Comparison of ENCODE assay signal across 23 cellular contexts in genomic region chr4:52585379-52585778, GRCh38.
A peak's percentile ranks its signal among the peaks of the same experiment; 100 is the strongest.
DNase-seq lines count a peak whose midpoint lies in the region; ATAC-seq and TF ChIP-seq lines count a peak whose summit lies in the region.
"Had no signal": no experiment of that assay in that cellular context is flagged by ENCODE, and none has a peak within 500 bp of the region (broad histone marks: within the 10 kb centered on the region; RNA-seq: fewer than 3 reads in every experiment).

No MANE protein-coding gene starts in this region.

- DNase-seq in stimulated activated naive CD8-positive, alpha-beta T cell treated with anti-CD3 and anti-CD28 coated beads, Interleukin-15, Interleukin-2, amounts not matched to agents 100 U/mL and 50 U/mL, for 24 hours: no peak
- DNase-seq in OCI-M1 (lab: John Stamatoyannopoulos, UW): peak; percentile 20
- peak; percentile 53 for DNase-seq in esophagus muscularis mucosa (ENCODE audit: extremely low spot score)
- no peak for DNase-seq in activated naive CD8-positive, alpha-beta T cell treated with anti-CD3 and anti-CD28 coated beads, Interleukin-2, amount 50 U/mL, for 24 hours
- no peak for DNase-seq in GM19240 (ENCODE audit: insufficient read length, low spot score)
- no peak for DNase-seq in AG20443 (ENCODE audit: low spot score)
- DNase-seq: CD4-positive, alpha-beta T cell; COR-L47; DMS79; Kasumi-1; NCI-H1092 treated with DMSO at 0.1 percent for 48 hours; NCI-H1436 treated with DMSO at 0.1 percent for 48 hours; NCI-H2029; NCI-H2227 treated with DMSO at 0.1 percent for 48 hours; NCI-H510A treated with DMSO at 0.1 percent for 48 hours; NCI-H774; NK-92 treated with Interleukin-12 subunit alpha and Interleukin-12 subunit beta, amount 100 ng/mL, for 24 hours had no signal

- no peak for TF ChIP-seq EP300 in esophagus muscularis mucosa (IDR thresholded peaks at IDR 0.05)

- H3K9me3 Mint-ChIP-seq in stimulated activated naive CD8-positive, alpha-beta T cell treated with anti-CD3 and anti-CD28 coated beads, Interleukin-15, Interleukin-2, amounts not matched to agents 100 ng/mL and 50 ng/mL, for 24 hours: no peaks in the 10 kb centered on the region
- no peaks in the 10 kb centered on the region for H3K9me3 Mint-ChIP-seq in activated naive CD8-positive, alpha-beta T cell treated with anti-CD3 and anti-CD28 coated beads, Interleukin-2, amount 50 U/mL, for 24 hours
- H3K9me3 Mint-ChIP-seq: CD4-positive, alpha-beta T cell had no signal

- H3K4me1 Mint-ChIP-seq in stimulated activated naive CD8-positive, alpha-beta T cell treated with anti-CD3 and anti-CD28 coated beads, Interleukin-15, Interleukin-2, amounts not matched to agents 100 ng/mL and 50 ng/mL, for 24 hours (ENCODE audit: low read depth): peaks cover 15% of the 10 kb centered on the region
- H3K4me1 Mint-ChIP-seq in activated naive CD8-positive, alpha-beta T cell treated with anti-CD3 and anti-CD28 coated beads, Interleukin-2, amount 50 U/mL, for 24 hours: peaks cover 15% of the 10 kb centered on the region
- H3K4me1 Mint-ChIP-seq: IgD-negative memory B cell had no signal

- peak overlapping the region; percentile 38 for H3K27ac Mint-ChIP-seq in stimulated activated naive CD8-positive, alpha-beta T cell treated with anti-CD3 and anti-CD28 coated beads, Interleukin-15, Interleukin-2, amounts not matched to agents 100 ng/mL and 50 ng/mL, for 24 hours
- H3K27ac Mint-ChIP-seq in activated naive CD8-positive, alpha-beta T cell treated with anti-CD3 and anti-CD28 coated beads, Interleukin-2, amount 50 U/mL, for 24 hours: no peak overlapping the region
- H3K27ac Mint-ChIP-seq: CD4-positive, alpha-beta T cell; IgD-negative memory B cell had no signal

- H3K27me3 Mint-ChIP-seq in stimulated activated naive CD8-positive, alpha-beta T cell treated with anti-CD3 and anti-CD28 coated beads, Interleukin-15, Interleukin-2, amounts not matched to agents 100 ng/mL and 50 ng/mL, for 24 hours: no peaks in the 10 kb centered on the region
- no peaks in the 10 kb centered on the region for H3K27me3 Mint-ChIP-seq in activated naive CD8-positive, alpha-beta T cell treated with anti-CD3 and anti-CD28 coated beads, Interleukin-2, amount 50 U/mL, for 24 hours
- H3K27me3 Mint-ChIP-seq: CD4-positive, alpha-beta T cell; IgD-negative memory B cell had no signal

- intact Hi-C loops in esophagus muscularis mucosa (cut with DNase I): no loop called here

- no peak for TF ChIP-seq CTCF in esophagus muscularis mucosa (IDR thresholded peaks at IDR 0.05)

- no peaks in the 10 kb centered on the region for H3K36me3 Mint-ChIP-seq in stimulated activated naive CD8-positive, alpha-beta T cell treated with anti-CD3 and anti-CD28 coated beads, Interleukin-15, Interleukin-2, amounts not matched to agents 100 ng/mL and 50 ng/mL, for 24 hours (ENCODE audit: low read depth)
- no peaks in the 10 kb centered on the region for H3K36me3 Mint-ChIP-seq in activated naive CD8-positive, alpha-beta T cell treated with anti-CD3 and anti-CD28 coated beads, Interleukin-2, amount 50 U/mL, for 24 hours (ENCODE audit: low read depth)

- no peaks in the 10 kb centered on the region for H3K36me3 ChIP-seq in esophagus muscularis mucosa
- H3K36me3 ChIP-seq: BLaER1, HAP-1, SJCRH30 had no signal

- no peak overlapping the region for H3K4me3 Mint-ChIP-seq in stimulated activated naive CD8-positive, alpha-beta T cell treated with anti-CD3 and anti-CD28 coated beads, Interleukin-15, Interleukin-2, amounts not matched to agents 100 ng/mL and 50 ng/mL, for 24 hours
- no peak overlapping the region for H3K4me3 Mint-ChIP-seq in activated naive CD8-positive, alpha-beta T cell treated with anti-CD3 and anti-CD28 coated beads, Interleukin-2, amount 50 U/mL, for 24 hours
- H3K4me3 Mint-ChIP-seq: CD4-positive, alpha-beta T cell; IgD-negative memory B cell had no signal

- ATAC-seq in stimulated activated naive CD8-positive, alpha-beta T cell treated with anti-CD3 and anti-CD28 coated beads, Interleukin-15, Interleukin-2, amounts not matched to agents 100 U/mL and 50 U/mL, for 24 hours: no peak
- ATAC-seq in activated naive CD8-positive, alpha-beta T cell treated with anti-CD3 and anti-CD28 coated beads, Interleukin-2, amount 50 U/mL, for 24 hours: no peak
- ATAC-seq: Panc1 had no signal

- no peaks in the 10 kb centered on the region for H3K27me3 ChIP-seq in esophagus muscularis mucosa
- H3K27me3 ChIP-seq: BLaER1, SJCRH30 had no signal

- no peak for TF ChIP-seq POLR2A in esophagus muscularis mucosa (IDR thresholded peaks at IDR 0.05; ENCODE audit: low read depth)

- 94% methylated on average over 2 of the region's 2 CpGs for WGBS in esophagus muscularis mucosa

- H3K4me1 ChIP-seq in esophagus muscularis mucosa: peaks cover 0 to 7% (median 0%) of the 10 kb centered on the region in 4 donors

- no peak overlapping the region for H3K4me3 ChIP-seq in esophagus muscularis mucosa
- H3K4me3 ChIP-seq: BLaER1, HAP-1, SJCRH30 had no signal

- H3K27ac ChIP-seq in esophagus muscularis mucosa (replicated peaks in 1 of 4): no peak overlapping the region
- H3K27ac ChIP-seq: BLaER1, SJCRH30 had no signal

- no peaks in the 10 kb centered on the region for H3K9me3 ChIP-seq in esophagus muscularis mucosa
- H3K9me3 ChIP-seq: BLaER1, HAP-1, SJCRH30 had no signal

Comparison
In these comparisons a context has a peak if more than half of its experiments do, and no peak if none do; other contexts are left out.
1. DNase-seq: peak in OCI-M1 (single experiment) and esophagus muscularis mucosa (single experiment); none in stimulated activated naive CD8-positive, alpha-beta T cell treated with anti-CD3 and anti-CD28 coated beads, Interleukin-15, Interleukin-2, amounts not matched to agents 100 U/mL and 50 U/mL, for 24 hours (single experiment), activated naive CD8-positive, alpha-beta T cell treated with anti-CD3 and anti-CD28 coated beads, Interleukin-2, amount 50 U/mL, for 24 hours (single experiment), GM19240 (single experiment) and AG20443 (single experiment).